ENCODE assay signal across 24 cellular contexts in the genomic region with DNA sequence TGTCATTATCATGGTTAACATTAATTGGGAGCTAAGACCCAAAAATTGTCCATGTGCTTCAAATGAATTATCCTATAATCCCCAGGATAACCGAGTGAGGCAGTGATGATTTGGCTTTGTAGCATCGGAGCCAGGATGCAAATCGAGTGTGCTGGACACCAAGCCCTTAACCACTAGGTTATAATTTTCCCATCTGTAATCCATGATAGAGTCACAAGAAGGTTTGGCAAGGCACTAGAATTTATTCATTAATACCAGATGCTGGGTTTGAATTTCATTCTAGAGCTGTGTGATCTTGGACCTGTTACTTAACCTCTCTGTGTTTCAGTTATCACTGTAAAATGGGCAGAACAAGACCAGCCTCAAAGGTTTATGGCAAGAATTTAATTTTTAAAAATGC. TPM values are rescaled to one million over a fixed set of nuclear protein-coding genes. Genes with fewer than 3 reads are reported as not detected.
A peak's percentile ranks its signal among the peaks of the same experiment; 100 is the strongest.
DNase-seq lines count a peak whose midpoint lies in the region; ATAC-seq and TF ChIP-seq lines count a peak whose summit lies in the region.
"Had no signal": no experiment of that assay in that cellular context is flagged by ENCODE, and none has a peak within 500 bp of the region (broad histone marks: within the 10 kb centered on the region; RNA-seq: fewer than 3 reads in every experiment).

No MANE protein-coding gene starts in this region.

- H3K4me3 Mint-ChIP-seq in HFFc6: no peak overlapping the region

- no peaks in the 10 kb centered on the region for H3K27me3 Mint-ChIP-seq in HFFc6 (ENCODE audit: insufficient read depth)
- H3K27me3 Mint-ChIP-seq: activated CD8-positive, alpha-beta memory T cell treated with anti-CD3 and anti-CD28 coated beads, Interleukin-2, amount 10 ng/mL, durations not matched to agents 7 days and 5 days had no signal

- no peak for TF ChIP-seq CTCF in BJ (IDR thresholded peaks at IDR 0.05; ENCODE audit: insufficient read depth, low read depth, low read length)
- TF ChIP-seq CTCF in HFFc6 (IDR thresholded peaks at IDR 0.05): no peak
- TF ChIP-seq CTCF in VCaP (conservative IDR thresholded peaks at IDR 0.05): no peak
- TF ChIP-seq CTCF in foreskin keratinocyte (conservative IDR thresholded peaks at IDR 0.05): no peak

- DNase-seq in BJ (ENCODE audit: low read depth) (peak; percentile 71), HFFc6 (no peak), foreskin keratinocyte (no peak), cortex of kidney (lab: John Stamatoyannopoulos, UW) (no peak)
- no peak for DNase-seq in effector memory CD4-positive, alpha-beta T cell
- DNase-seq: activated CD4-positive, CD25-positive, alpha-beta regulatory T cell; activated CD8-positive, alpha-beta memory T cell treated with anti-CD3 and anti-CD28 coated beads, Interleukin-2, amount 10 ng/mL, durations not matched to agents 7 days and 5 days; activated T-cell treated with anti-CD3 and anti-CD28 coated beads, Interleukin-2, amount 50 U/mL, for 48 hours; body of pancreas; CD4-positive, CD25-positive, alpha-beta regulatory T cell; Kasumi-1; NCI-H1092 treated with DMSO at 0.1 percent for 48 hours; NCI-H187 treated with DMSO at 0.1 percent for 48 hours; NCI-H2171 treated with DMSO at 0.1 percent for 48 hours; NCI-H526; RPMI8226; small intestine; stimulated activated CD4-positive, alpha-beta T cell treated with anti-CD3 and anti-CD28 coated beads, Interleukin-1b, Interleukin-23, amount 100 ng/mL, for 48 hours; stimulated activated CD8-positive, alpha-beta memory T cell treated with anti-CD3 and anti-CD28 coated beads, Interleukin-4, amount 100 ng/mL, for 48 hours; T-helper 1 cell; tibial artery had no signal

- H3K4me3 ChIP-seq in BJ (ENCODE audit: low read depth, low read length): no peak overlapping the region
- H3K4me3 ChIP-seq in effector memory CD4-positive, alpha-beta T cell (ENCODE audit: insufficient read depth, low read depth, low read length, poor library complexity, severe bottlenecking): no peak overlapping the region
- H3K4me3 ChIP-seq: body of pancreas, tibial artery had no signal

- ATAC-seq in foreskin keratinocyte: no peak
- ATAC-seq in HG02884 (IDR thresholded peaks at IDR 0.05; ENCODE audit: unreplicated experiment): no peak
- ATAC-seq: activated CD8-positive, alpha-beta memory T cell treated with anti-CD3 and anti-CD28 coated beads, Interleukin-2, amount 10 ng/mL, durations not matched to agents 7 days and 5 days; body of pancreas had no signal

- H3K27ac Mint-ChIP-seq in HFFc6: peak overlapping the region; percentile 98
- H3K27ac Mint-ChIP-seq: activated CD8-positive, alpha-beta memory T cell treated with anti-CD3 and anti-CD28 coated beads, Interleukin-2, amount 10 ng/mL, durations not matched to agents 7 days and 5 days; CD4-positive, CD25-positive, alpha-beta regulatory T cell had no signal

- H3K9me3 Mint-ChIP-seq in HFFc6: 0 out of 2 replicates have a peak, but pooled peaks cover 4% of the 10 kb centered on the region
- H3K9me3 Mint-ChIP-seq: CD4-positive, CD25-positive, alpha-beta regulatory T cell; nephron had no signal

- no peaks in the 10 kb centered on the region for H3K36me3 ChIP-seq in BJ (ENCODE audit: control insufficient read depth, insufficient read depth, low read length)
- no peaks in the 10 kb centered on the region for H3K36me3 ChIP-seq in effector memory CD4-positive, alpha-beta T cell (ENCODE audit: control insufficient read depth, insufficient read depth, low read length)
- H3K36me3 ChIP-seq: tibial artery had no signal

- H3K27ac ChIP-seq in VCaP: peak overlapping the region; percentile 93; the same call in 1 of the 2 replicates
- H3K27ac ChIP-seq in foreskin keratinocyte: peak overlapping the region; percentile 27
- H3K27ac ChIP-seq in effector memory CD4-positive, alpha-beta T cell (ENCODE audit: insufficient read depth, low read length, poor library complexity, severe bottlenecking): no peak overlapping the region
- H3K27ac ChIP-seq: body of pancreas, tibial artery had no signal

- POLR2A ChIA-PET in BJ (lab: Charles Lee): no interaction called here

- H3K4me1 ChIP-seq in foreskin keratinocyte: peaks cover 35% of the 10 kb centered on the region
- peaks cover 15% of the 10 kb centered on the region for H3K4me1 ChIP-seq in effector memory CD4-positive, alpha-beta T cell (ENCODE audit: control insufficient read depth, insufficient read depth, low read length, poor library complexity, severe bottlenecking)

- H3K27me3 ChIP-seq in BJ (ENCODE audit: control insufficient read depth, insufficient read depth, low read length) (no peaks in the 10 kb centered on the region), foreskin keratinocyte (no peaks in the 10 kb centered on the region)
- no peaks in the 10 kb centered on the region for H3K27me3 ChIP-seq in effector memory CD4-positive, alpha-beta T cell (replicated peaks; ENCODE audit: control insufficient read depth, insufficient read depth, low read length, poor library complexity, severe bottlenecking)
- H3K27me3 ChIP-seq: body of pancreas, tibial artery had no signal

- peaks cover 71% of the 10 kb centered on the region for H3K4me1 Mint-ChIP-seq in HFFc6 (ENCODE audit: low read depth)

- no peaks in the 10 kb centered on the region for H3K9me3 ChIP-seq in effector memory CD4-positive, alpha-beta T cell (ENCODE audit: control insufficient read depth, low read length)
- H3K9me3 ChIP-seq: body of pancreas, tibial artery had no signal

- H3K36me3 Mint-ChIP-seq in HFFc6 (ENCODE audit: low read depth): peaks cover 4% of the 10 kb centered on the region; the same call in 1 of the 2 replicates
- H3K36me3 Mint-ChIP-seq: activated CD8-positive, alpha-beta memory T cell treated with anti-CD3 and anti-CD28 coated beads, Interleukin-2, amount 10 ng/mL, durations not matched to agents 7 days and 5 days had no signal

- CTCF ChIA-PET in BJ (lab: Yijun Ruan, JAX): no interaction called here

RNA-seq across cellular contexts. Expression of gene ITGB1, which starts 21.0 kb away (rescaled TPM):
- polyA plus RNA-seq in BJ (2011; rRNA removed) (824 and 2,036 TPM in 2 replicates), foreskin keratinocyte (321 and 351 TPM in 2 replicates)
- 503 and 585 TPM in 2 replicates for polyA minus RNA-seq in BJ (2011; rRNA and poly(A)+ RNA removed)
- 1,000 to 10,000 TPM; 1,442 to 1,960 (median 1,623) TPM for total RNA-seq in HFFc6 (2021; fragmentation: NEBNext Ultra II Directional; extraction: Animal tissue kit (Norgen Biotek cat#: 25700))
- 897 and 1,100 TPM in 2 replicates for total RNA-seq in foreskin keratinocyte
